8 cellular contexts compared by ENCODE assay signal in the genomic region with DNA sequence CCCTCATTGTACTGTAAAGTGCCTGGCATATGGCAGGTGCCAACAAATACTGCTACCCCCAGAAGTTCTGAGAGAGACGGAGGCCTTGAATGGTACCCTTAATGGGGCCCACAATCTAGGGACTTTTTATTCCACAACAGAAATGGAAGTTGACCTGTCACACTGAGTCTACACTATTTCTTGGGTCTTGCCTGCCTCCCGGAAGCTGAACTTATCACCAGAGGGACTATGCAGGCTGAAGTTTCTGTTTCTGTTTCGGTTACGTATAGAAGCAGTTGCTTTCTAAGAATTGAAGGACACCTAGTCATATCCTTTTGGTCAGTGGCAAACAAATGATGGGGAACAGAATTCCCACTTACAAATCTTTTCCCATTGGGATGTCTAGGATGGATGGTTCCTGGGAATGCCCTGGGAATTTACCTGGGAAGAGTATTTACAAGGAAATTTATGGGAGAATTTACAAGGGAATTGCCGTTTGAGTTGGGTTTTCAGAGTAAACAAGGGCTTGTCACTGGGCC.
DNase-seq lines count a peak whose midpoint lies in the region; ATAC-seq lines count a peak whose summit lies in the region.

No MANE protein-coding gene starts in this region.

- H3K27ac ChIP-seq in CD8-positive, alpha-beta memory T cell (ENCODE audit: low read depth, low read length) = peak overlapping the region; percentile 60

- H3K36me3 Mint-ChIP-seq in CD8-positive, alpha-beta memory T cell = peaks cover 0 to 7% (median 0%) of the 10 kb centered on the region in 3 donors
- H3K36me3 Mint-ChIP-seq in activated naive CD4-positive, alpha-beta T cell treated with anti-CD3 and anti-CD28 coated beads, Interleukin-2, amount 50 U/mL, for 72 hours = peaks cover 0 to 8% of the 10 kb centered on the region in 2 donors

- H3K4me1 Mint-ChIP-seq in CD8-positive, alpha-beta memory T cell = peaks cover 14 to 17% (median 16%) of the 10 kb centered on the region in 3 donors
- peaks cover 42% of the 10 kb centered on the region for H3K4me1 Mint-ChIP-seq in stimulated activated naive CD8-positive, alpha-beta T cell treated with anti-CD3 and anti-CD28 coated beads, Interleukin-15, amount 100 ng/mL, for 72 hours

- ATAC-seq in GM19463 (IDR thresholded peaks at IDR 0.05; ENCODE audit: unreplicated experiment) (peak; percentile 53), HG03469 (IDR thresholded peaks at IDR 0.05; ENCODE audit: unreplicated experiment) (peak; percentile 74)
- ATAC-seq in activated naive CD4-positive, alpha-beta T cell treated with anti-CD3 and anti-CD28 coated beads, Interleukin-2, amount 50 U/mL, for 72 hours = peak; percentile 78 to 89
- ATAC-seq in stimulated activated naive CD8-positive, alpha-beta T cell treated with anti-CD3 and anti-CD28 coated beads, Interleukin-15, amount 100 ng/mL, for 72 hours = peak; percentile 91

- peak overlapping the region; percentile 75 for H3K4me3 ChIP-seq in CD8-positive, alpha-beta memory T cell (ENCODE audit: low read length)
- H3K4me3 ChIP-seq in H7 (ENCODE audit: insufficient read depth, low read depth, low read length) = no peak overlapping the region

- no peaks in the 10 kb centered on the region for H3K27me3 ChIP-seq in CD8-positive, alpha-beta memory T cell (ENCODE audit: insufficient read depth, low read length, poor library complexity, severe bottlenecking)
- H3K27me3 ChIP-seq in H7 (ENCODE audit: control insufficient read depth, insufficient read depth, low read length) = no peaks in the 10 kb centered on the region

- peak overlapping the region; percentile 73 to 89 (median 84) for H3K4me3 Mint-ChIP-seq in CD8-positive, alpha-beta memory T cell
- H3K4me3 Mint-ChIP-seq in stimulated activated naive CD8-positive, alpha-beta T cell treated with anti-CD3 and anti-CD28 coated beads, Interleukin-15, amount 100 ng/mL, for 72 hours = peak overlapping the region; percentile 67 to 73

- no peaks in the 10 kb centered on the region for H3K9me3 ChIP-seq in CD8-positive, alpha-beta memory T cell (ENCODE audit: low read length)

- DNase-seq in CD8-positive, alpha-beta memory T cell = peak in 4 of 5 donors; percentile 10 to 65 (median 42)
- DNase-seq in activated naive CD4-positive, alpha-beta T cell treated with anti-CD3 and anti-CD28 coated beads, Interleukin-2, amount 50 U/mL, for 72 hours (ENCODE audit: low spot score in 2 of 2) = peak in 1 of 2 donors; percentile 21
- peak; percentile 28 to 61 for DNase-seq in stimulated activated naive CD8-positive, alpha-beta T cell treated with anti-CD3 and anti-CD28 coated beads, Interleukin-15, amount 100 ng/mL, for 72 hours
- DNase-seq in NCI-H2081 (lab: John Stamatoyannopoulos, UW) (no peak), NCI-H345 (lab: John Stamatoyannopoulos, UW) (no peak), H7 (no peak)

- POLR2A ChIA-PET in CD8-positive, alpha-beta memory T cell (lab: Charles Lee) = interaction anchor here (1.0 to 1.3 kb wide), 2 partner anchors 74 to 130 kb away, joined by 4 read pairs; a partner anchor contains a TSS

- CTCF ChIA-PET in CD8-positive, alpha-beta memory T cell (lab: Charles Lee) = interaction anchor here (0.9 to 2.4 kb wide), 3 partner anchors 20 to 85 kb away, joined by 3 to 10 read pairs (median 5); a partner anchor contains a TSS

- no peaks in the 10 kb centered on the region for H3K27me3 Mint-ChIP-seq in CD8-positive, alpha-beta memory T cell
- H3K27me3 Mint-ChIP-seq in stimulated activated naive CD8-positive, alpha-beta T cell treated with anti-CD3 and anti-CD28 coated beads, Interleukin-15, amount 100 ng/mL, for 72 hours = no peaks in the 10 kb centered on the region

- no peaks in the 10 kb centered on the region for H3K36me3 ChIP-seq in CD8-positive, alpha-beta memory T cell (ENCODE audit: insufficient read depth, low read length)
- no peaks in the 10 kb centered on the region for H3K36me3 ChIP-seq in H7 (replicated peaks; ENCODE audit: control insufficient read depth, insufficient read depth, low read length)

- peaks cover 19% of the 10 kb centered on the region for H3K4me1 ChIP-seq in CD8-positive, alpha-beta memory T cell (ENCODE audit: insufficient read depth, low read length)

- peaks cover 0 to 4% (median 0%) of the 10 kb centered on the region in 5 donors for H3K9me3 Mint-ChIP-seq in CD8-positive, alpha-beta memory T cell
- H3K9me3 Mint-ChIP-seq in activated naive CD4-positive, alpha-beta T cell treated with anti-CD3 and anti-CD28 coated beads, Interleukin-2, amount 50 U/mL, for 72 hours = peaks cover 0 to 7% of the 10 kb centered on the region in 2 donors
- H3K9me3 Mint-ChIP-seq in stimulated activated naive CD8-positive, alpha-beta T cell treated with anti-CD3 and anti-CD28 coated beads, Interleukin-15, amount 100 ng/mL, for 72 hours = no peaks in the 10 kb centered on the region

- H3K27ac Mint-ChIP-seq in CD8-positive, alpha-beta memory T cell = peak overlapping the region; percentile 82 to 97 (median 95)
- peak overlapping the region; percentile 89 to 90 for H3K27ac Mint-ChIP-seq in activated naive CD4-positive, alpha-beta T cell treated with anti-CD3 and anti-CD28 coated beads, Interleukin-2, amount 50 U/mL, for 72 hours
- peak overlapping the region; percentile 97 to 98 for H3K27ac Mint-ChIP-seq in stimulated activated naive CD8-positive, alpha-beta T cell treated with anti-CD3 and anti-CD28 coated beads, Interleukin-15, amount 100 ng/mL, for 72 hours

Comparison
In these comparisons a context has a peak if more than half of its experiments do, and no peak if none do; other contexts are left out.
1. DNase-seq: peak in CD8-positive, alpha-beta memory T cell (4 of 5) and stimulated activated naive CD8-positive, alpha-beta T cell treated with anti-CD3 and anti-CD28 coated beads, Interleukin-15, amount 100 ng/mL, for 72 hours (2 of 2); none in NCI-H2081 (0 of 2), NCI-H345 (single experiment) and H7 (single experiment).
2. Peak in every context shown above with its lines, with median percentiles within 50 percentile points of each other: H3K27ac Mint-ChIP-seq and ATAC-seq.